ENCODE assay signal across 19 cellular contexts in genomic region chr19:49524812-49525455, GRCh38.
"Had no signal": no experiment of that assay in that cellular context is flagged by ENCODE, and none has a peak within 500 bp of the region (broad histone marks: within the 10 kb centered on the region; RNA-seq: fewer than 3 reads in every experiment).

No MANE protein-coding gene starts in this region.

- H3K27me3 Mint-ChIP-seq: activated naive CD8-positive, alpha-beta T cell treated with anti-CD3 and anti-CD28 coated beads for 36 hours; stimulated activated naive CD8-positive, alpha-beta T cell treated with anti-CD3 and anti-CD28 coated beads, Interleukin-15, amount 100 ng/mL, for 72 hours had no signal

- H3K27me3 ChIP-seq: esophagus squamous epithelium, sigmoid colon, uterus had no signal

- H3K4me3 ChIP-seq: esophagus squamous epithelium, lung, sigmoid colon, thoracic aorta, uterus had no signal

- H3K36me3 Mint-ChIP-seq: activated naive CD8-positive, alpha-beta T cell treated with anti-CD3 and anti-CD28 coated beads for 36 hours had no signal

- H3K4me1 ChIP-seq: uterus had no signal

- H3K36me3 ChIP-seq: uterus had no signal

- H3K27ac Mint-ChIP-seq: activated CD4-positive, alpha-beta memory T cell treated with anti-CD3 and anti-CD28 coated beads, Interleukin-2, amount 10 ng/mL, durations not matched to agents 7 days and 5 days; activated naive CD8-positive, alpha-beta T cell treated with anti-CD3 and anti-CD28 coated beads for 36 hours had no signal

- DNase-seq: activated CD4-positive, alpha-beta memory T cell treated with anti-CD3 and anti-CD28 coated beads, Interleukin-2, amount 10 ng/mL, durations not matched to agents 7 days and 5 days; activated CD4-positive, alpha-beta T cell treated with anti-CD3 and anti-CD28 coated beads for 1 hour; activated gamma-delta T cell; activated naive CD8-positive, alpha-beta T cell treated with anti-CD3 and anti-CD28 coated beads for 36 hours; activated T-cell treated with anti-CD3 and anti-CD28 coated beads, Interleukin-2, amount 50 U/mL, for 48 hours; anterior cingulate cortex; esophagus squamous epithelium; foreskin fibroblast; immature natural killer cell; naive thymus-derived CD4-positive, alpha-beta T cell; nucleus accumbens; sigmoid colon; stimulated activated CD4-positive, alpha-beta T cell treated with anti-CD3 and anti-CD28 coated beads, Interleukin-12 subunit alpha, Interleukin-12 subunit beta, amount 100 ng/mL, for 4 hours; stimulated activated CD4-positive, alpha-beta T cell treated with anti-CD3 and anti-CD28 coated beads, Interleukin-2, amount 100 ng/mL, for 48 hours; stimulated activated CD8-positive, alpha-beta memory T cell treated with anti-CD3 and anti-CD28 coated beads, Interleukin-4, amount 100 ng/mL, for 48 hours; stimulated activated naive CD8-positive, alpha-beta T cell treated with anti-CD3 and anti-CD28 coated beads, Interleukin-15, amount 100 ng/mL, for 72 hours; uterus had no signal

- ATAC-seq: naive thymus-derived CD4-positive, alpha-beta T cell; stimulated activated naive CD8-positive, alpha-beta T cell treated with anti-CD3 and anti-CD28 coated beads, Interleukin-15, amount 100 ng/mL, for 72 hours had no signal

- H3K9me3 Mint-ChIP-seq: activated CD4-positive, alpha-beta memory T cell treated with anti-CD3 and anti-CD28 coated beads, Interleukin-2, amount 10 ng/mL, durations not matched to agents 7 days and 5 days; activated naive CD8-positive, alpha-beta T cell treated with anti-CD3 and anti-CD28 coated beads for 36 hours; immature natural killer cell; naive thymus-derived CD4-positive, alpha-beta T cell; stimulated activated naive CD8-positive, alpha-beta T cell treated with anti-CD3 and anti-CD28 coated beads, Interleukin-15, amount 100 ng/mL, for 72 hours had no signal

- H3K9me3 ChIP-seq: esophagus squamous epithelium, sigmoid colon, thoracic aorta, uterus had no signal

- H3K4me3 Mint-ChIP-seq: activated CD4-positive, alpha-beta memory T cell treated with anti-CD3 and anti-CD28 coated beads, Interleukin-2, amount 10 ng/mL, durations not matched to agents 7 days and 5 days; activated naive CD8-positive, alpha-beta T cell treated with anti-CD3 and anti-CD28 coated beads for 36 hours; immature natural killer cell; stimulated activated naive CD8-positive, alpha-beta T cell treated with anti-CD3 and anti-CD28 coated beads, Interleukin-15, amount 100 ng/mL, for 72 hours had no signal

- H3K27ac ChIP-seq: esophagus squamous epithelium, sigmoid colon, thoracic aorta, uterus had no signal
